ENCODE assay signal across 8 cellular contexts in the genomic region with DNA sequence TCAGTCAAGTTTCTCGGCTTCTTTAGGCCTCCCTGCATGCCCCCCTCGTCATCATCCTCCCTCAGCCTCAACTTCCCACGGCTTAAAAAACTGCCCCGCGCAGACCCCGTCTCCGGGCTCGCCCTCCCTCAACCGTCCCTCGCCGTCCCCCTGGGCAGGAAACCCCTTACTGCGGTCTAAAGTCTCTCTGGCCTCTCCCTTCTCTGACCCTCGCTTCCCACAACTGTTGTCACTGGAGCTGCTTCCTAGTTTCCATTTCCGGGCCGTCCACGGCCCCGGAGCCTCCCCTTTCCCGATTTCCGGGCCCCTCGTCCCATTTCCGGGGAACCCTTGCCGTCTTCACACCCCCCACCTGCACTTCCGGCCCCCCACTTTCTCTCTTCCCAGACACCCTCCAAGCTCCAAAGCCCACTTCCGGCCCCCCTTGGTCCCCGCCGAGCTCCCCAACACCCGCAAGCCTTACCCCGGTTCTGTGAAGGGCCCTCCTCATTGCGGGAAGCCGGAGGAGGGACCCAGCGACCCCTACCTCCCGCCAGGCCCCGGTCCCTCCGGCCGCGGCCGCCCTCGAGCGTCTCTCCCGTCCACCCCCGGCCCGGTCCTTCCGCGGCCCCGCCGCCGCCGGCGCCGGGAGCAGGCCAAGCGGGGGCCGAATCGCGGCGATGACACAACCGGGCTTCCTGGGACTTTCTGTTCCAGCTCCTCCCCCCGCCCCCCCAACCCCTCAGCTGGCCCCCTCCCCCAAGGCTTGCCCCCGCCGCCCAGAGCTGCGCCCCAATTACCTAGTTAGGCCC. TPM values are rescaled to one million over a fixed set of nuclear protein-coding genes. Genes with fewer than 3 reads are reported as not detected.
A peak's percentile ranks its signal among the peaks of the same experiment; 100 is the strongest.
DNase-seq lines count a peak whose midpoint lies in the region; ATAC-seq and TF ChIP-seq lines count a peak whose summit lies in the region.

No MANE protein-coding gene starts in this region.

- BruUV-seq in PC-3 (replicated peaks; lab: Mats Ljungman, UMichigan) = no TSS peak

- H3K4me1 Mint-ChIP-seq in CD4-positive, alpha-beta T cell (ENCODE audit: low read depth) = peaks cover 58% of the 10 kb centered on the region
- peaks cover 34% of the 10 kb centered on the region for H3K4me1 Mint-ChIP-seq in neural crest cell

- POLR2A ChIA-PET in CD4-positive, alpha-beta T cell (lab: Charles Lee) = interaction anchor here (0.7 to 2.4 kb wide), 21 partner anchors 8 to 1543 kb away, joined by 3 to 22 read pairs (median 4); partner anchors contain the start of genes NCL and SP110
- POLR2A ChIA-PET in PC-3 (lab: Charles Lee; ENCODE audit: unreplicated experiment) = interaction anchor here (0.5 to 0.6 kb wide), 3 partner anchors 17 to 1854 kb away, joined by 3 to 9 read pairs (median 4); no protein-coding TSS in a partner anchor

- peaks cover 5% of the 10 kb centered on the region for H3K27me3 Mint-ChIP-seq in CD4-positive, alpha-beta T cell
- H3K27me3 Mint-ChIP-seq in neural crest cell (ENCODE audit: low read depth) = peaks cover 4% of the 10 kb centered on the region

- H3K9ac ChIP-seq in PC-3 (ENCODE audit: low read length) = peak overlapping the region; percentile 90
- H3K9ac ChIP-seq in subcutaneous abdominal adipose tissue (ENCODE audit: low read length in 5 of 5) = peak overlapping the region; percentile 30 to 99 (median 96)

- H3K4me2 ChIP-seq in PC-3 (ENCODE audit: low read length) = peak overlapping the region; percentile 98

- H2AFZ ChIP-seq in PC-3 (ENCODE audit: low read length) = peak overlapping the region; percentile 91

- peak overlapping the region; percentile 96 for H3K27ac ChIP-seq in CD4-positive, alpha-beta T cell (ENCODE audit: low read depth, low read length)
- H3K27ac ChIP-seq in PC-3 (ENCODE audit: low read length) = peak overlapping the region; percentile 77
- H3K27ac ChIP-seq in subcutaneous abdominal adipose tissue (ENCODE audit: low read depth, low read length) = peak overlapping the region; percentile 97

- peaks cover 67% of the 10 kb centered on the region for H3K79me2 ChIP-seq in PC-3 (ENCODE audit: low read length)

- peak overlapping the region; percentile 98 for H3K4me3 ChIP-seq in PC-3 (ENCODE audit: low read length)
- H3K4me3 ChIP-seq in fibroblast of villous mesenchyme (ENCODE audit: low read depth, low read length) = peak overlapping the region; percentile 97
- H3K4me3 ChIP-seq in subcutaneous abdominal adipose tissue (ENCODE audit: low read depth in 1 of 5, low read length in 5 of 5) = peak overlapping the region; percentile 85 to 97 (median 94)

- H3F3A ChIP-seq in PC-3 (ENCODE audit: low read length, unreplicated experiment) = no peaks in the 10 kb centered on the region

- no peaks in the 10 kb centered on the region for H3K27me3 ChIP-seq in CD4-positive, alpha-beta T cell (ENCODE audit: control insufficient read depth, insufficient read depth, low read length)
- H3K27me3 ChIP-seq in PC-3 (ENCODE audit: low read length) (no peaks in the 10 kb centered on the region), subcutaneous abdominal adipose tissue (ENCODE audit: control insufficient read depth in 5 of 5, insufficient read depth in 4 of 5, low read length in 5 of 5) (no peaks in the 10 kb centered on the region)

- no peaks in the 10 kb centered on the region for H3K9me2 ChIP-seq in PC-3 (replicated peaks; ENCODE audit: low read length)

- ATAC-seq in CD4-positive, alpha-beta T cell (ENCODE audit: poor library complexity) = peak; percentile 30
- ATAC-seq in GM19397 (IDR thresholded peaks at IDR 0.05; ENCODE audit: unreplicated experiment) (peak; percentile 22), HG03520 (IDR thresholded peaks at IDR 0.05; ENCODE audit: unreplicated experiment) (peak; percentile 16), PC-3 (peak; percentile 40)

- no peaks in the 10 kb centered on the region for H3K9me3 Mint-ChIP-seq in CD4-positive, alpha-beta T cell
- no peaks in the 10 kb centered on the region for H3K9me3 Mint-ChIP-seq in neural crest cell

- intact Hi-C loops in CD4-positive, alpha-beta T cell (cut with DNase I, micrococcal nuclease) = loop anchor here (5.0 to 10.0 kb wide), 4 partner anchors 69 to 1864 kb away; partner anchors contain the start of genes COPS7B (in 1 of the 2), PDE6D (in 1 of the 2) and SP110 (in 1 of the 2)
- intact Hi-C loops in PC-3 (cut with micrococcal nuclease) = loop anchor here (5.0 kb wide), 1 partner anchor 139 kb away; no protein-coding TSS in a partner anchor

- peak overlapping the region; percentile 98 for H3K4me3 Mint-ChIP-seq in CD4-positive, alpha-beta T cell
- peak overlapping the region; percentile 100 for H3K4me3 Mint-ChIP-seq in neural crest cell

- H3K36me3 ChIP-seq in PC-3 (ENCODE audit: low read depth, low read length) (peaks cover 12% of the 10 kb centered on the region; the same call in 1 of the 2 replicates), subcutaneous abdominal adipose tissue (ENCODE audit: control insufficient read depth in 5 of 5, insufficient read depth in 5 of 5, low read length in 5 of 5) (peaks cover 3 to 9% (median 6%) of the 10 kb centered on the region in 5 donors)

- peaks cover 22% of the 10 kb centered on the region for H4K20me1 ChIP-seq in PC-3 (ENCODE audit: low read length)

- peak; percentile 17 to 70 (median 64) for DNase-seq in CD4-positive, alpha-beta T cell
- DNase-seq in PC-3 (peak; percentile 52), fibroblast of villous mesenchyme (ENCODE audit: low read depth) (peak; percentile 68), neural crest cell (ENCODE audit: low read depth, low spot score) (peak; percentile 55)
- peak; percentile 86 for DNase-seq in activated effector memory CD4-positive, alpha-beta T cell treated with anti-CD3 and anti-CD28 coated beads, Interleukin-2, amount 50 U/mL, for 16 hours

- H3K4me1 ChIP-seq in PC-3 (ENCODE audit: insufficient read depth, low read length) (peaks cover 13% of the 10 kb centered on the region; the same call in 1 of the 2 replicates), subcutaneous abdominal adipose tissue (ENCODE audit: control insufficient read depth in 5 of 5, insufficient read depth in 5 of 5, low read length in 5 of 5) (peaks cover 2 to 29% (median 24%) of the 10 kb centered on the region in 5 donors)

- no peak for TF ChIP-seq CTCF in CD4-positive, alpha-beta T cell (IDR thresholded peaks at IDR 0.05)
- no peak for TF ChIP-seq CTCF in PC-3 (conservative IDR thresholded peaks at IDR 0.05; ENCODE audit: low read depth, low read length)
- no peak for TF ChIP-seq CTCF in fibroblast of villous mesenchyme (IDR thresholded peaks at IDR 0.05; ENCODE audit: insufficient read depth, low read depth, low read length)
- TF ChIP-seq CTCF in neural crest cell (conservative IDR thresholded peaks at IDR 0.05) = no peak

- peak overlapping the region; percentile 95 for H3K27ac Mint-ChIP-seq in CD4-positive, alpha-beta T cell
- H3K27ac Mint-ChIP-seq in neural crest cell (ENCODE audit: unreplicated experiment) = peak overlapping the region; percentile 83

- CTCF ChIA-PET in CD4-positive, alpha-beta T cell (lab: Charles Lee) = interaction anchor here (0.9 to 2.0 kb wide), 3 partner anchors 8 to 120 kb away, joined by 3 to 9 read pairs (median 8); no protein-coding TSS in a partner anchor
- CTCF ChIA-PET in PC-3 (lab: Charles Lee) = no interaction called here

- peaks cover 54% of the 10 kb centered on the region for H3K36me3 Mint-ChIP-seq in CD4-positive, alpha-beta T cell (ENCODE audit: low read depth)
- peaks cover 7% of the 10 kb centered on the region for H3K36me3 Mint-ChIP-seq in neural crest cell (ENCODE audit: low read depth)

- H3K9me3 ChIP-seq in CD4-positive, alpha-beta T cell (ENCODE audit: control insufficient read depth, low read length) = no peaks in the 10 kb centered on the region
- no peaks in the 10 kb centered on the region for H3K9me3 ChIP-seq in PC-3 (ENCODE audit: low read length)
- H3K9me3 ChIP-seq in subcutaneous abdominal adipose tissue (ENCODE audit: control insufficient read depth in 5 of 5, low read length in 5 of 5) = no peaks in the 10 kb centered on the region

RNA-seq across cellular contexts. Expression of gene TRIP12, which starts 0.5 kb away (rescaled TPM):
- total RNA-seq in CD4-positive, alpha-beta T cell = 100 to 1,000 TPM; 151 to 178 TPM
- total RNA-seq in PC-3 (2014; rRNA removed) (113 and 147 TPM in 2 replicates), fibroblast of villous mesenchyme (235 and 335 TPM in 2 replicates), neural crest cell (216 and 222 TPM in 2 replicates)

RNA-seq across cellular contexts. Expression of gene FBXO36, which starts 1.0 kb away (rescaled TPM):
- total RNA-seq in CD4-positive, alpha-beta T cell = under 1 TPM; 0.52 to 0.84 TPM
- total RNA-seq in PC-3 (2014; rRNA removed) (3.6 and 4.3 TPM in 2 replicates), fibroblast of villous mesenchyme (3.5 and 3.9 TPM in 2 replicates), neural crest cell (3.2 and 3.5 TPM in 2 replicates)

Comparison
In these comparisons a context has a peak if more than half of its experiments do, and no peak if none do; other contexts are left out.
1. Peak in every context shown above with its lines: DNase-seq, ATAC-seq, H3K4me3 ChIP-seq and H3K27ac ChIP-seq.